17 cellular contexts compared by ENCODE assay signal in the genomic region with DNA sequence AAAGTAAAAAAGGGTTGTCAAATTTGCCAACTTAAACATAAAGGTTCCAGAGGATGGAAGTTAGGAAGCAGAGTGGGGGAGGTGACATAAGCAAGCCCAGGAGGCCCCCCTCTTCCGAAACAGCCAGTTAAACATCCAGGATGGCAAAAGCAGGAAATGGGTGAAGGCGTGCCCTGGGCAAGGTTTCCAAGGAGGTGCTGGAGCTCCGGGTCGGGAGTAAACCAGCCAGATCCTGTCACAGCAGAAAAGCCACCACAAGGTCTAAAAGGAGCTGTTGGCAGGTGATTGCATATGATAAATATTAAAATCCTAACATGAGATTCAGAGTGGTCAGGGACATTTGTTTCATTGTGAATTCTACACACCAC.
DNase-seq lines count a peak whose midpoint lies in the region; ATAC-seq and TF ChIP-seq lines count a peak whose summit lies in the region.
"Had no signal": no experiment of that assay in that cellular context is flagged by ENCODE, and none has a peak within 500 bp of the region (broad histone marks: within the 10 kb centered on the region; RNA-seq: fewer than 3 reads in every experiment).

No MANE protein-coding gene starts in this region.

- peaks cover 7 to 11% (median 9%) of the 10 kb centered on the region in 10 experiments; a peak in 17 of 20 replicates for H3K4me1 ChIP-seq in BLaER1 treated with 17β-estradiol and CSF1 and Interleukin-3, amounts not matched to agents 10 nM and 100 nM
- H3K4me1 ChIP-seq in mucosa of descending colon (ENCODE audit: low read depth) (no peaks in the 10 kb centered on the region), breast epithelium (no peaks in the 10 kb centered on the region), testis (no peaks in the 10 kb centered on the region), gastroesophageal sphincter (peaks cover 0 to 11% (median 0%) of the 10 kb centered on the region in 3 donors)

- peak; percentile 82 for ATAC-seq in mucosa of descending colon
- ATAC-seq in gastroesophageal sphincter, result no peak
- ATAC-seq: HCT116; stimulated activated effector memory CD8-positive, alpha-beta T cell treated with anti-CD3 and anti-CD28 coated beads, Interleukin-12 subunit alpha, Interleukin-12 subunit beta, amount 100 ng/mL, for 72 hours; WTC11 had no signal

- no peak for TF ChIP-seq CTCF in mucosa of descending colon (IDR thresholded peaks at IDR 0.05)
- no peak for TF ChIP-seq CTCF in breast epithelium (IDR thresholded peaks at IDR 0.05)
- no peak for TF ChIP-seq CTCF in testis (IDR thresholded peaks at IDR 0.05)
- no peak for TF ChIP-seq CTCF in gastroesophageal sphincter (IDR thresholded peaks at IDR 0.05)

- TF ChIP-seq POLR2A in breast epithelium (IDR thresholded peaks at IDR 0.05) (no peak), testis (IDR thresholded peaks at IDR 0.05) (no peak), gastroesophageal sphincter (IDR thresholded peaks at IDR 0.05) (no peak)

- H3K9ac ChIP-seq in BLaER1 treated with 17β-estradiol and CSF1 and Interleukin-3, amounts not matched to agents 10 nM and 100 nM, result no peak overlapping the region

- no peak for TF ChIP-seq EP300 in gastroesophageal sphincter (IDR thresholded peaks at IDR 0.05)

- 61 to 66% methylated on average over 4 of the region's 4 CpGs for WGBS in testis, 2 donors
- 40 to 70% methylated on average over 4 of the region's 4 CpGs for WGBS in gastroesophageal sphincter (ENCODE audit: low coverage in 1 of 2), 2 donors

- H3K4me2 ChIP-seq in BLaER1 treated with 17β-estradiol and CSF1 and Interleukin-3, amounts not matched to agents 10 nM and 100 nM, result peak overlapping the region; percentile 18 to 54 (median 40); a peak in 21 of 22 replicates
- H3K4me2 ChIP-seq: smooth muscle cell had no signal

- no peak overlapping the region for H3K4me3 ChIP-seq in BLaER1 treated with 17β-estradiol and CSF1 and Interleukin-3, amounts not matched to agents 10 nM and 100 nM
- no peak overlapping the region for H3K4me3 ChIP-seq in mucosa of descending colon
- H3K4me3 ChIP-seq in breast epithelium, result peak overlapping the region in 1 of 3 donors; percentile 39
- H3K4me3 ChIP-seq in testis, result no peak overlapping the region
- H3K4me3 ChIP-seq in gastroesophageal sphincter, result no peak overlapping the region
- no peak overlapping the region for H3K4me3 ChIP-seq in MG63
- H3K4me3 ChIP-seq: smooth muscle cell had no signal

- H3K27me3 ChIP-seq in BLaER1 treated with 17β-estradiol and CSF1 and Interleukin-3, amounts not matched to agents 10 nM and 100 nM, result peaks cover 0 to 11% (median 5%) of the 10 kb centered on the region in 11 experiments; a peak in 8 of 22 replicates
- peaks cover 0 to 8% of the 10 kb centered on the region in 2 donors for H3K27me3 ChIP-seq in breast epithelium
- no peaks in the 10 kb centered on the region for H3K27me3 ChIP-seq in testis
- H3K27me3 ChIP-seq in gastroesophageal sphincter, result peaks cover 19% of the 10 kb centered on the region
- no peaks in the 10 kb centered on the region for H3K27me3 ChIP-seq in MG63

- DNase-seq in HT-29 (ENCODE audit: low spot score), result peak; percentile 30
- DNase-seq in NCI-H748 treated with DMSO at 0.1 percent for 48 hours (lab: John Stamatoyannopoulos, UW), result peak; percentile 89
- DNase-seq in mucosa of descending colon, result peak in 2 of 3 donors; percentile 54 to 65
- no peak for DNase-seq in breast epithelium (ENCODE audit: low spot score in 2 of 2)
- DNase-seq in testis, result no peak
- DNase-seq in MG63, result no peak
- DNase-seq: activated naive CD4-positive, alpha-beta T cell treated with Interleukin-2 at 50 U/mL for 16 hours; IMR-90; kidney glomerular epithelial cell; NCI-H1436 treated with DMSO at 0.1 percent for 48 hours; SW 1271 had no signal

- no peaks in the 10 kb centered on the region for H3K36me3 ChIP-seq in BLaER1 treated with 17β-estradiol and CSF1 and Interleukin-3, amounts not matched to agents 10 nM and 100 nM
- no peaks in the 10 kb centered on the region for H3K36me3 ChIP-seq in mucosa of descending colon (ENCODE audit: low read depth)
- no peaks in the 10 kb centered on the region for H3K36me3 ChIP-seq in breast epithelium
- no peaks in the 10 kb centered on the region for H3K36me3 ChIP-seq in testis (ENCODE audit: low read depth, missing control alignments)
- no peaks in the 10 kb centered on the region for H3K36me3 ChIP-seq in gastroesophageal sphincter
- H3K36me3 ChIP-seq in MG63, result no peaks in the 10 kb centered on the region

- intact Hi-C loops in mucosa of descending colon (cut with DNase I, micrococcal nuclease) (no loop called here), breast epithelium (cut with DNase I; ENCODE audit: low total_unique reads) (no loop called here), testis (cut with DNase I; ENCODE audit: low total_unique reads) (no loop called here)

- no peak overlapping the region for H3K27ac ChIP-seq in BLaER1 treated with 17β-estradiol and CSF1 and Interleukin-3, amounts not matched to agents 10 nM and 100 nM
- H3K27ac ChIP-seq in breast epithelium (no peak overlapping the region), testis (no peak overlapping the region), gastroesophageal sphincter (no peak overlapping the region)

- H4K20me1 ChIP-seq in BLaER1 treated with 17β-estradiol and CSF1 and Interleukin-3, amounts not matched to agents 10 nM and 100 nM, result no peaks in the 10 kb centered on the region

- H3K9me3 ChIP-seq in BLaER1 treated with 17β-estradiol and CSF1 and Interleukin-3, amounts not matched to agents 10 nM and 100 nM (replicated peaks in 1 of 11), result no peaks in the 10 kb centered on the region
- no peaks in the 10 kb centered on the region for H3K9me3 ChIP-seq in mucosa of descending colon
- no peaks in the 10 kb centered on the region for H3K9me3 ChIP-seq in breast epithelium
- H3K9me3 ChIP-seq in testis, result no peaks in the 10 kb centered on the region
- H3K9me3 ChIP-seq in gastroesophageal sphincter, result no peaks in the 10 kb centered on the region
- H3K9me3 ChIP-seq in MG63, result no peaks in the 10 kb centered on the region

Comparison
In these comparisons a context has a peak if more than half of its experiments do, and no peak if none do; other contexts are left out.
1. DNase-seq: peak in HT-29 (single experiment), NCI-H748 treated with DMSO at 0.1 percent for 48 hours (single experiment) and mucosa of descending colon (2 of 3); none in breast epithelium (0 of 2), testis (single experiment) and MG63 (single experiment).